Comparison of ENCODE assay signal across 1 cellular context in genomic region chr17:7989781-7990655, GRCh38.
TF ChIP-seq lines count a peak whose summit lies in the region.

No MANE protein-coding gene starts in this region.

TF ChIP-seq in HepG2, 621 proteins besides CTCF, POLR2A, EP300 and RAD21 (continued from another document and continues in another):
- no peak for TF ChIP-seq ZNF326 (CRISPR knock-in tag; IDR thresholded peaks at IDR 0.05; ENCODE audit: borderline replicate concordance)
- no peak for TF ChIP-seq ZNF513 (CRISPR knock-in tag; conservative IDR thresholded peaks at IDR 0.05)
- peak; percentile 46; the same call in 1 of the 2 replicates for TF ChIP-seq PATZ1 (CRISPR knock-in tag; IDR thresholded peaks at IDR 0.05)
- TF ChIP-seq DR1 (CRISPR knock-in tag; IDR thresholded peaks at IDR 0.05): no peak
- no peak for TF ChIP-seq ZNF17 (CRISPR knock-in tag; IDR thresholded peaks at IDR 0.05)
- no peak for TF ChIP-seq ZNF564 (CRISPR knock-in tag; IDR thresholded peaks at IDR 0.05)
- no peak for TF ChIP-seq ZFP37 (CRISPR knock-in tag; IDR thresholded peaks at IDR 0.05; ENCODE audit: borderline replicate concordance)
- no peak for TF ChIP-seq ZNF253 (CRISPR knock-in tag; IDR thresholded peaks at IDR 0.05; ENCODE audit: borderline replicate concordance)
- TF ChIP-seq JDP2 (CRISPR knock-in tag; IDR thresholded peaks at IDR 0.05; ENCODE audit: borderline replicate concordance): no peak
- TF ChIP-seq BHLHE40 (IDR thresholded peaks at IDR 0.05; ENCODE audit: low read length): peak; percentile 69
- no peak for TF ChIP-seq ZFP41 (CRISPR knock-in tag; IDR thresholded peaks at IDR 0.05; ENCODE audit: borderline replicate concordance)
- TF ChIP-seq DZIP1 (CRISPR knock-in tag; IDR thresholded peaks at IDR 0.05): no peak
- TF ChIP-seq HOXA9 (CRISPR knock-in tag; IDR thresholded peaks at IDR 0.05; ENCODE audit: borderline replicate concordance): no peak
- TF ChIP-seq ZNF792 (CRISPR knock-in tag; IDR thresholded peaks at IDR 0.05): no peak
- no peak for TF ChIP-seq ZSCAN12 (CRISPR knock-in tag; IDR thresholded peaks at IDR 0.05)
- TF ChIP-seq ARID4A (CRISPR knock-in tag; IDR thresholded peaks at IDR 0.05; ENCODE audit: borderline replicate concordance): peak; percentile 27; the same call in 1 of the 2 replicates
- TF ChIP-seq NFAT5 (CRISPR knock-in tag; IDR thresholded peaks at IDR 0.05): no peak
- TF ChIP-seq ZNF660 (CRISPR knock-in tag; IDR thresholded peaks at IDR 0.05; ENCODE audit: borderline replicate concordance, low read depth): no peak
- TF ChIP-seq NFIC (IDR thresholded peaks at IDR 0.05; ENCODE audit: low read length): no peak
- TF ChIP-seq SRSF4 (IDR thresholded peaks at IDR 0.05; ENCODE audit: low read depth, low read length, poor library complexity, severe bottlenecking): no peak
- TF ChIP-seq ZNF460 (CRISPR knock-in tag; IDR thresholded peaks at IDR 0.05; ENCODE audit: borderline replicate concordance): no peak
- peak; percentile 77; the same call in 1 of the 2 replicates for TF ChIP-seq THAP9 (CRISPR knock-in tag; IDR thresholded peaks at IDR 0.05; ENCODE audit: borderline replicate concordance)
- no peak for TF ChIP-seq ZBTB3 (CRISPR knock-in tag; IDR thresholded peaks at IDR 0.05; ENCODE audit: borderline replicate concordance, low read depth)
- TF ChIP-seq CENPT (CRISPR knock-in tag; IDR thresholded peaks at IDR 0.05; ENCODE audit: low read depth): no peak
- TF ChIP-seq KAT7 (CRISPR knock-in tag; IDR thresholded peaks at IDR 0.05; ENCODE audit: borderline replicate concordance): no peak
- peak; percentile 62; the same call in 1 of the 2 replicates for TF ChIP-seq KDM3A (CRISPR knock-in tag; IDR thresholded peaks at IDR 0.05; ENCODE audit: low read depth)
- TF ChIP-seq CEBPG (CRISPR knock-in tag; IDR thresholded peaks at IDR 0.05): peak; percentile 56
- no peak for TF ChIP-seq ZNF225 (CRISPR knock-in tag; IDR thresholded peaks at IDR 0.05)
- TF ChIP-seq ZBTB4 (CRISPR knock-in tag; IDR thresholded peaks at IDR 0.05; ENCODE audit: borderline replicate concordance): no peak
- no peak for TF ChIP-seq MATR3 (CRISPR knock-in tag; IDR thresholded peaks at IDR 0.05)
- TF ChIP-seq MAX (IDR thresholded peaks at IDR 0.05): peak; percentile 86
- no peak for TF ChIP-seq CCDC6 (CRISPR knock-in tag; IDR thresholded peaks at IDR 0.05)
